24 cellular contexts compared by ENCODE assay signal in genomic region chr15:62643571-62643970, GRCh38.
DNase-seq lines count a peak whose midpoint lies in the region; ATAC-seq, FAIRE-seq and TF ChIP-seq lines count a peak whose summit lies in the region.
"Had no signal": no experiment of that assay in that cellular context is flagged by ENCODE, and none has a peak within 500 bp of the region (broad histone marks: within the 10 kb centered on the region; RNA-seq: fewer than 3 reads in every experiment).

No MANE protein-coding gene starts in this region.

- H3K36me3 Mint-ChIP-seq in osteocyte (ENCODE audit: unreplicated experiment) = peaks cover 1% of the 10 kb centered on the region
- H3K36me3 Mint-ChIP-seq: CD4-positive, CD25-positive, alpha-beta regulatory T cell; CD8-positive, alpha-beta T cell had no signal

- FAIRE-seq in HepG2 (lab: Jason Lieb, UNC) (no peak), urothelium cell line (lab: Jason Lieb, UNC) (peak; percentile 17)
- FAIRE-seq: A204.1, GM12878, GM18507, H54 had no signal

- intact Hi-C loops in HepG2 (cut with micrococcal nuclease; ENCODE audit: unreplicated experiment) (no loop called here), right lobe of liver (cut with DNase I) (no loop called here), OCI-LY7 (cut with micrococcal nuclease; ENCODE audit: unreplicated experiment) (no loop called here)

- CTCF ChIA-PET in HepG2 (lab: Yijun Ruan, JAX; ENCODE audit: low intra/inter-chr PET ratio, low total read pairs) = no interaction called here
- CTCF ChIA-PET in OCI-LY7 (lab: Charles Lee; ENCODE audit: unreplicated experiment) = no interaction called here

- WGBS in HepG2 (ENCODE audit: low lambda C conversion rate) = 29% methylated on average over 1 of the region's 4 CpGs
- WGBS in right lobe of liver (ENCODE audit: insufficient coverage, low coverage, low lambda C conversion rate, missing lambda C conversion rate) = no CpG with 5 or more reads among the region's 4 CpGs

- POLR2A ChIA-PET in HepG2 (lab: Yijun Ruan, JAX) (no interaction called here), OCI-LY7 (lab: Charles Lee) (no interaction called here)

- H3K9me3 Mint-ChIP-seq in osteocyte (ENCODE audit: unreplicated experiment) = no peaks in the 10 kb centered on the region
- H3K9me3 Mint-ChIP-seq: CD8-positive, alpha-beta T cell; GM23338; HFFc6 had no signal

- H3K9ac ChIP-seq in HepG2 (ENCODE audit: insufficient read depth, low read depth, low read length) = no peak overlapping the region
- H3K9ac ChIP-seq: BLaER1 had no signal

- TF ChIP-seq EP300 in HepG2 (IDR thresholded peaks at IDR 0.05; ENCODE audit: low read depth in 2 of 2, low read length in 2 of 2) = no peak
- TF ChIP-seq EP300 in HepG2 (CRISPR knock-in tag; IDR thresholded peaks at IDR 0.05; ENCODE audit: borderline replicate concordance) = no peak

- no peaks in the 10 kb centered on the region for H3K9me2 ChIP-seq in OCI-LY7 (ENCODE audit: insufficient read depth, low read length)

- no TSS peak for BruUV-seq in HepG2 (replicated peaks; lab: Mats Ljungman, UMichigan)
- no TSS peak for BruUV-seq in OCI-LY7 (replicated peaks; lab: Mats Ljungman, UMichigan)

- no peaks in the 10 kb centered on the region for H3K27me3 Mint-ChIP-seq in osteocyte (ENCODE audit: unreplicated experiment)
- H3K27me3 Mint-ChIP-seq: B cell had no signal

- ATAC-seq in HepG2 = no peak
- ATAC-seq in right lobe of liver = no peak
- no peak for ATAC-seq in GM18505 (IDR thresholded peaks at IDR 0.05; ENCODE audit: unreplicated experiment)
- ATAC-seq: CD8-positive, alpha-beta T cell; GM12878 had no signal

- H3K9me3 ChIP-seq in HepG2 (ENCODE audit: low read length) (no peaks in the 10 kb centered on the region), right lobe of liver (no peaks in the 10 kb centered on the region), OCI-LY7 (ENCODE audit: low read length) (no peaks in the 10 kb centered on the region)
- H3K9me3 ChIP-seq: BLaER1, Caco-2, HAP-1 had no signal

- H3K4me3 ChIP-seq in HepG2 (replicated peaks in 1 of 3; ENCODE audit: insufficient read depth in 1 of 3, low read depth in 2 of 3, low read length in 3 of 3) = no peak overlapping the region
- H3K4me3 ChIP-seq in right lobe of liver = no peak overlapping the region
- no peak overlapping the region for H3K4me3 ChIP-seq in OCI-LY7 (ENCODE audit: low read depth, low read length, poor library complexity, severe bottlenecking)
- H3K4me3 ChIP-seq: BLaER1, GM12878, GM23338, HAP-1 had no signal

- TF ChIP-seq POLR2A in HepG2 (IDR thresholded peaks at IDR 0.05; ENCODE audit: insufficient read depth in 1 of 2, low read depth in 2 of 2, low read length in 2 of 2) (no peak), right lobe of liver (IDR thresholded peaks at IDR 0.05) (no peak), GM18505 (IDR thresholded peaks at IDR 0.05; ENCODE audit: borderline replicate concordance, extremely low read depth, insufficient read depth, insufficient read length) (no peak)

- H4K20me1 ChIP-seq in HepG2 (ENCODE audit: insufficient read depth, low read length) = no peaks in the 10 kb centered on the region
- no peaks in the 10 kb centered on the region for H4K20me1 ChIP-seq in OCI-LY7 (ENCODE audit: insufficient read depth, low read length)
- H4K20me1 ChIP-seq: BLaER1 had no signal

- H3K79me2 ChIP-seq in HepG2 (ENCODE audit: insufficient read depth, low read length) = no peaks in the 10 kb centered on the region
- H3K79me2 ChIP-seq in OCI-LY7 (ENCODE audit: insufficient read depth, low read depth, low read length) = no peaks in the 10 kb centered on the region

- no peak for TF ChIP-seq RAD21 in HepG2 (CRISPR knock-in tag; IDR thresholded peaks at IDR 0.05)

- TF ChIP-seq CTCF in HepG2 (CRISPR knock-in tag; IDR thresholded peaks at IDR 0.05) = no peak
- no peak for TF ChIP-seq CTCF in right lobe of liver (IDR thresholded peaks at IDR 0.05)
- no peak for TF ChIP-seq CTCF in osteocyte (IDR thresholded peaks at IDR 0.05)
- no peak for TF ChIP-seq CTCF in OCI-LY7 (conservative IDR thresholded peaks at IDR 0.05; ENCODE audit: low read length)

- H3K4me1 ChIP-seq in HepG2 (ENCODE audit: insufficient read depth, low read length) (peaks cover 27% of the 10 kb centered on the region), right lobe of liver (no peaks in the 10 kb centered on the region), OCI-LY7 (ENCODE audit: insufficient read depth, low read length, poor library complexity, severe bottlenecking) (no peaks in the 10 kb centered on the region)
- H3K4me1 ChIP-seq: Caco-2 had no signal

- no peak for DNase-seq in HepG2 (ENCODE audit: low spot score)
- no peak for DNase-seq in right lobe of liver
- peak; percentile 54 for DNase-seq in osteocyte (ENCODE audit: extremely low spot score, unreplicated experiment)
- no peak for DNase-seq in urothelium cell line (ENCODE audit: low spot score)
- DNase-seq in NCI-H345 treated with DMSO at 0.1 percent for 48 hours (lab: John Stamatoyannopoulos, UW; ENCODE audit: unreplicated experiment) = no peak
- DNase-seq in OCI-LY7 (ENCODE audit: low spot score) = no peak
- DNase-seq: Caco-2; CD4-positive, CD25-positive, alpha-beta regulatory T cell; CD8-positive, alpha-beta T cell; DMS79; EL; GDM1; HFFc6 had no signal

- no peak overlapping the region for H3K4me3 Mint-ChIP-seq in osteocyte (ENCODE audit: unreplicated experiment)
- H3K4me3 Mint-ChIP-seq: B cell; CD4-positive, CD25-positive, alpha-beta regulatory T cell; CD8-positive, alpha-beta T cell; GM23338; HFFc6 had no signal

- no peak overlapping the region for H3K27ac ChIP-seq in HepG2 (ENCODE audit: extremely low read length, insufficient read depth, low read length)
- H3K27ac ChIP-seq in right lobe of liver = no peak overlapping the region
- H3K27ac ChIP-seq in OCI-LY7 (ENCODE audit: low read depth, low read length, poor library complexity, severe bottlenecking) = no peak overlapping the region
- H3K27ac ChIP-seq: 22Rv1, BLaER1, C4-2B had no signal

- H2AFZ ChIP-seq in HepG2 (ENCODE audit: low read length) (no peak overlapping the region), OCI-LY7 (ENCODE audit: low read length) (no peak overlapping the region)
- H2AFZ ChIP-seq: GM23338 had no signal

- in situ Hi-C loops in HepG2 (cut with HindIII; ENCODE audit: extremely low pct_ligation_motif_present, low pct_unique_long_range_greater_than_20kb) = no loop called here

- peaks cover 2% of the 10 kb centered on the region for H3K4me1 Mint-ChIP-seq in osteocyte (ENCODE audit: unreplicated experiment)
- H3K4me1 Mint-ChIP-seq: B cell; CD4-positive, CD25-positive, alpha-beta regulatory T cell had no signal

- H3K4me2 ChIP-seq in HepG2 (ENCODE audit: low read depth, low read length) (no peak overlapping the region), OCI-LY7 (ENCODE audit: low read length) (no peak overlapping the region)
- H3K4me2 ChIP-seq: BLaER1, GM23338 had no signal

- no peak overlapping the region for H3K27ac Mint-ChIP-seq in osteocyte (ENCODE audit: unreplicated experiment)
- H3K27ac Mint-ChIP-seq: B cell; CD4-positive, CD25-positive, alpha-beta regulatory T cell; CD8-positive, alpha-beta T cell; HFFc6 had no signal

- no peaks in the 10 kb centered on the region for H3K27me3 ChIP-seq in HepG2 (ENCODE audit: control insufficient read depth in 1 of 2, insufficient read depth in 2 of 2, low read length in 2 of 2)
- H3K27me3 ChIP-seq in right lobe of liver = no peaks in the 10 kb centered on the region
- H3K27me3 ChIP-seq: BLaER1 had no signal

- H3K36me3 ChIP-seq in HepG2 (replicated peaks in 1 of 2; ENCODE audit: control insufficient read depth in 1 of 2, insufficient read depth in 2 of 2, low read length in 2 of 2) (no peaks in the 10 kb centered on the region), right lobe of liver (no peaks in the 10 kb centered on the region), OCI-LY7 (ENCODE audit: insufficient read depth, low read length) (no peaks in the 10 kb centered on the region)
- H3K36me3 ChIP-seq: BLaER1, HAP-1 had no signal

TF ChIP-seq in HepG2, 621 proteins besides CTCF, POLR2A, EP300 and RAD21:
- 0 out of 2 replicates have a peak, but pooled peaks have one; percentile 11 for TF ChIP-seq HNF4A (CRISPR knock-in tag; IDR thresholded peaks at IDR 0.05)
- TF ChIP-seq RFX1 (IDR thresholded peaks at IDR 0.05) = no peak
